In the genomic region with DNA sequence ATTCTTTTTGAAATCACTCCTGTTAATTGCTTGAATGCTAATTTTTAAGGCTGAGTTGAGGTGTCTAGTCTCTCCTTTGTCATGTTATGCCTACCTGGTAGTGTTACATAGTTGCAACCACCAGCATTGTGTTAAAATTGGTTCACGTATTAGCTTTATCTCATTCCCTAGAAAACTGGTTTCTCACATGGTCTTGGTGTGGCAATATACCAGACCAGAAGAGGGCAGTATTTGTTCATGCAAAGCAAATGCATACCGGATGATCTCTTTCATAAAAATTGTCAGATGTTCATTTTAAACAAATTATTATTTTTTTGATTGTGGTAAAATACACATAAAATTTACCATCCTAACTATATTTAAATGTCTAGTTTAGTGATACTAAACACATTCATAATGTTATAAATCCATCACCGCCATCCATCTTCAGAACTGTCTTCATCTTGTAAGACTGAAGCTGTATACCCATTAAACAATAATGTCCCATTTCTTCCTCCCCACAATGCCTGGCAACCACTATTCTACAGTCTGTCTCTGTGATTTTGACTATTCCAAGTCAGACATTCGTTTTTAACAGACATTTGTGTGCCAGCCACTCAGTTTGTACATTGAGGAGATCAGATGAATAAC, we compare ENCODE assay signal across 8 cellular contexts.
DNase-seq lines count a peak whose midpoint lies in the region; ATAC-seq and TF ChIP-seq lines count a peak whose summit lies in the region.

No MANE protein-coding gene starts in this region.

- H3K9me3 ChIP-seq in adipocyte (ENCODE audit: control insufficient read depth, low read length) (no peaks in the 10 kb centered on the region), thyroid gland (no peaks in the 10 kb centered on the region)

- intact Hi-C loops in thyroid gland (cut with DNase I) = loop anchor here (5.0 kb wide), 1 partner anchor 69 kb away; no protein-coding TSS in a partner anchor

- H3K36me3 ChIP-seq in adipocyte (ENCODE audit: control insufficient read depth, insufficient read depth, low read length, severe bottlenecking) (peaks cover 28% of the 10 kb centered on the region), thyroid gland (no peaks in the 10 kb centered on the region)

- ATAC-seq in GM21360 (IDR thresholded peaks at IDR 0.05; ENCODE audit: unreplicated experiment) = no peak

- no peak overlapping the region for H3K27ac ChIP-seq in thyroid gland

- WGBS in thyroid gland, 2 donors = 49 to 57% methylated on average over 4 of the region's 4 CpGs

- CTCF ChIA-PET in GM10248 (lab: Yijun Ruan, JAX) = interaction anchor here (0.5 to 5.8 kb wide), 30 partner anchors 8 to 524 kb away, joined by 3 to 49 read pairs (median 3); a partner anchor contains a TSS

- POLR2A ChIA-PET in GM10248 (lab: Yijun Ruan, JAX) = no interaction called here

- H3K4me3 ChIP-seq in adipocyte (ENCODE audit: low read length) (no peak overlapping the region), thyroid gland (replicated peaks in 1 of 3) (no peak overlapping the region)

- DNase-seq in AG08396 (ENCODE audit: low spot score) (peak; percentile 33), GM10248 (ENCODE audit: extremely low spot score) (peak; percentile 32), NCI-H2081 (lab: John Stamatoyannopoulos, UW) (peak; percentile 35 to 45), adipocyte (ENCODE audit: low read depth) (peak; percentile 83), hippocampal formation (lab: John Stamatoyannopoulos, UW) (peak; percentile 11 to 43), thyroid gland (no peak)
- DNase-seq in stimulated activated CD4-positive, alpha-beta T cell treated with anti-CD3 and anti-CD28 coated beads, Interleukin-4, amount 100 ng/mL, for 4 hours = no peak

- no peak for TF ChIP-seq POLR2A in thyroid gland (IDR thresholded peaks at IDR 0.05)

- no peaks in the 10 kb centered on the region for H3K27me3 ChIP-seq in adipocyte (replicated peaks; ENCODE audit: control insufficient read depth, insufficient read depth, low read length)
- H3K27me3 ChIP-seq in thyroid gland = no peaks in the 10 kb centered on the region

- TF ChIP-seq CTCF in GM10248 (IDR thresholded peaks at IDR 0.05; ENCODE audit: control extremely low read depth, extremely low read depth, low read depth, missing control alignments) (peak; percentile 67), thyroid gland (IDR thresholded peaks at IDR 0.05) (peak in 5 of 6 experiments; percentile 34 to 84 (median 75))

- no peak overlapping the region for H3K9ac ChIP-seq in adipocyte (ENCODE audit: low read length)

- H3K4me1 ChIP-seq in adipocyte (ENCODE audit: control insufficient read depth, insufficient read depth, low read length) = no peaks in the 10 kb centered on the region
- no peaks in the 10 kb centered on the region for H3K4me1 ChIP-seq in thyroid gland

Comparison
In these comparisons a context has a peak if more than half of its experiments do, and no peak if none do; other contexts are left out.
1. DNase-seq: peak in AG08396 (single experiment), GM10248 (single experiment), NCI-H2081 (2 of 2), adipocyte (single experiment) and hippocampal formation (2 of 2); none in thyroid gland (0 of 2) and stimulated activated CD4-positive, alpha-beta T cell treated with anti-CD3 and anti-CD28 coated beads, Interleukin-4, amount 100 ng/mL, for 4 hours (0 of 2).